In genomic region chr3:146273721-146274407, GRCh38 we compare ENCODE assay signal across 14 cellular contexts. TPM values are rescaled to one million over a fixed set of nuclear protein-coding genes. Genes with fewer than 3 reads are reported as not detected.
"Had no signal": no experiment of that assay in that cellular context is flagged by ENCODE, and none has a peak within 500 bp of the region (broad histone marks: within the 10 kb centered on the region; RNA-seq: fewer than 3 reads in every experiment).

No MANE protein-coding gene starts in this region.

- H3K4me1 Mint-ChIP-seq: activated B cell treated with CpG ODN at 0.5 μM for 24 hours; activated naive CD4-positive, alpha-beta T cell treated with anti-CD3 and anti-CD28 coated beads, Interleukin-2, amount 50 U/mL, for 24 hours; natural killer cell; T-helper 17 cell had no signal

- H3K27me3 ChIP-seq: thyroid gland had no signal

- FAIRE-seq: TTC549 had no signal

- H3K9me3 Mint-ChIP-seq: activated B cell treated with CpG ODN at 0.5 μM for 24 hours; activated naive CD4-positive, alpha-beta T cell treated with anti-CD3 and anti-CD28 coated beads, Interleukin-2, amount 50 U/mL, for 24 hours; stimulated activated naive CD8-positive, alpha-beta T cell treated with anti-CD3 and anti-CD28 coated beads, Interleukin-15, Interleukin-2, amounts not matched to agents 100 ng/mL and 50 ng/mL, for 24 hours had no signal

- H3K27ac ChIP-seq: thyroid gland had no signal

- H3K4me1 ChIP-seq: thyroid gland had no signal

- H3K27ac Mint-ChIP-seq: activated B cell treated with CpG ODN at 0.5 μM for 24 hours; activated naive CD4-positive, alpha-beta T cell treated with anti-CD3 and anti-CD28 coated beads, Interleukin-2, amount 50 U/mL, for 24 hours; natural killer cell; stimulated activated naive CD8-positive, alpha-beta T cell treated with anti-CD3 and anti-CD28 coated beads, Interleukin-15, Interleukin-2, amounts not matched to agents 100 ng/mL and 50 ng/mL, for 24 hours; T-helper 17 cell had no signal

- H3K36me3 Mint-ChIP-seq: activated naive CD4-positive, alpha-beta T cell treated with anti-CD3 and anti-CD28 coated beads, Interleukin-2, amount 50 U/mL, for 24 hours; natural killer cell had no signal

- H3K27me3 Mint-ChIP-seq: activated B cell treated with CpG ODN at 0.5 μM for 24 hours; stimulated activated naive CD8-positive, alpha-beta T cell treated with anti-CD3 and anti-CD28 coated beads, Interleukin-15, Interleukin-2, amounts not matched to agents 100 ng/mL and 50 ng/mL, for 24 hours; T-helper 17 cell had no signal

- ATAC-seq: natural killer cell, SK-N-SH treated with all-trans-retinoic acid at 6 μM for 48 hours, T-helper 17 cell had no signal

- H3K9me3 ChIP-seq: thyroid gland had no signal

- H3K4me3 Mint-ChIP-seq: activated B cell treated with CpG ODN at 0.5 μM for 24 hours; activated naive CD4-positive, alpha-beta T cell treated with anti-CD3 and anti-CD28 coated beads, Interleukin-2, amount 50 U/mL, for 24 hours; natural killer cell; stimulated activated naive CD8-positive, alpha-beta T cell treated with anti-CD3 and anti-CD28 coated beads, Interleukin-15, Interleukin-2, amounts not matched to agents 100 ng/mL and 50 ng/mL, for 24 hours; T-helper 17 cell had no signal

- H3K4me3 ChIP-seq: lung, thyroid gland had no signal

- DNase-seq: activated B cell treated with CpG ODN at 0.5 μM for 24 hours; activated CD4-positive, alpha-beta T cell treated with anti-CD3 and anti-CD28 coated beads, Interleukin-2, amount 50 U/mL, for 1 hour; activated effector memory CD4-positive, alpha-beta T cell treated with Interleukin-2 at 50 U/mL for 16 hours; hippocampal formation; natural killer cell; stimulated activated CD4-positive, alpha-beta T cell treated with anti-CD3 and anti-CD28 coated beads, Interleukin-15, amount 100 ng/mL, for 24 hours; stimulated activated CD4-positive, alpha-beta T cell treated with anti-CD3 and anti-CD28 coated beads, Interleukin-4, amount 100 ng/mL, for 24 hours; T-helper 17 cell; thyroid gland had no signal

- H3K36me3 ChIP-seq: thyroid gland had no signal

RNA-seq across cellular contexts. Expression of gene PLSCR4, which starts 23.0 kb away (rescaled TPM):
- total RNA-seq: activated B cell treated with CpG ODN at 0.5 μM for 24 hours had no signal
